Comparison of ENCODE assay signal across 9 cellular contexts in genomic region chr3:12471228-12471627, GRCh38. TPM values are rescaled to one million over a fixed set of nuclear protein-coding genes. Genes with fewer than 3 reads are reported as not detected.
A peak's percentile ranks its signal among the peaks of the same experiment; 100 is the strongest.
DNase-seq lines count a peak whose midpoint lies in the region; ATAC-seq and TF ChIP-seq lines count a peak whose summit lies in the region.
"Had no signal": no experiment of that assay in that cellular context is flagged by ENCODE, and none has a peak within 500 bp of the region (broad histone marks: within the 10 kb centered on the region; RNA-seq: fewer than 3 reads in every experiment).

No MANE protein-coding gene starts in this region.

- no peak overlapping the region for H3K4me3 ChIP-seq in CD8-positive, alpha-beta memory T cell (ENCODE audit: low read length)
- H3K4me3 ChIP-seq: GM23248 had no signal

- H3K4me1 ChIP-seq in foreskin keratinocyte, result no peaks in the 10 kb centered on the region
- H3K4me1 ChIP-seq in CD8-positive, alpha-beta memory T cell (ENCODE audit: insufficient read depth, low read length), result no peaks in the 10 kb centered on the region

- H3K27ac Mint-ChIP-seq in stimulated activated naive B cell treated with anti-CD40 and anti-IgM and Interleukin-4, amounts not matched to agents 10 μg/mL and 1 μg/mL and 100 μg/mL, for 72 hours, result peak overlapping the region; percentile 80
- no peak overlapping the region for H3K27ac Mint-ChIP-seq in CD8-positive, alpha-beta memory T cell

- peaks cover 8 to 11% of the 10 kb centered on the region in 2 donors for H3K4me1 Mint-ChIP-seq in stimulated activated naive B cell treated with anti-CD40 and anti-IgM and Interleukin-4, amounts not matched to agents 10 μg/mL and 1 μg/mL and 100 μg/mL, for 72 hours
- peaks cover 4 to 19% (median 5%) of the 10 kb centered on the region in 3 donors for H3K4me1 Mint-ChIP-seq in CD8-positive, alpha-beta memory T cell

- TF ChIP-seq CTCF in foreskin keratinocyte (conservative IDR thresholded peaks at IDR 0.05) (peak; percentile 57), GM13977 (IDR thresholded peaks at IDR 0.05; ENCODE audit: extremely low read depth, insufficient read depth, missing control alignments) (no peak)

- peak; percentile 92 for ATAC-seq in foreskin keratinocyte
- peak; percentile 82 to 94 for ATAC-seq in stimulated activated naive B cell treated with anti-CD40 and anti-IgM and Interleukin-4, amounts not matched to agents 10 μg/mL and 1 μg/mL and 100 μg/mL, for 72 hours (replicated peaks)
- no peak for ATAC-seq in HG02759 (IDR thresholded peaks at IDR 0.05; ENCODE audit: unreplicated experiment)

- POLR2A ChIA-PET in CD8-positive, alpha-beta memory T cell (lab: Charles Lee), result interaction anchor here (0.5 kb wide), 1 partner anchor 797 kb away, joined by 10 read pairs; no protein-coding TSS in a partner anchor

- no peaks in the 10 kb centered on the region for H3K36me3 Mint-ChIP-seq in stimulated activated naive B cell treated with anti-CD40 and anti-IgM and Interleukin-4, amounts not matched to agents 10 μg/mL and 1 μg/mL and 100 μg/mL, for 72 hours
- no peaks in the 10 kb centered on the region for H3K36me3 Mint-ChIP-seq in CD8-positive, alpha-beta memory T cell

- CTCF ChIA-PET in CD8-positive, alpha-beta memory T cell (lab: Charles Lee), result interaction anchor here (1.2 to 2.2 kb wide), 2 partner anchors 9 to 13 kb away, joined by 4 to 13 read pairs; partner anchors contain the start of gene TSEN2

- H3K36me3 ChIP-seq in CD8-positive, alpha-beta memory T cell (ENCODE audit: insufficient read depth, low read length), result no peaks in the 10 kb centered on the region

- no peaks in the 10 kb centered on the region for H3K9me3 Mint-ChIP-seq in stimulated activated naive B cell treated with anti-CD40 and anti-IgM and Interleukin-4, amounts not matched to agents 10 μg/mL and 1 μg/mL and 100 μg/mL, for 72 hours
- H3K9me3 Mint-ChIP-seq in CD8-positive, alpha-beta memory T cell, result no peaks in the 10 kb centered on the region

- H3K4me3 Mint-ChIP-seq in stimulated activated naive B cell treated with anti-CD40 and anti-IgM and Interleukin-4, amounts not matched to agents 10 μg/mL and 1 μg/mL and 100 μg/mL, for 72 hours, result peak overlapping the region in 1 of 2 donors; percentile 3
- no peak overlapping the region for H3K4me3 Mint-ChIP-seq in CD8-positive, alpha-beta memory T cell

- in situ Hi-C loops in GM13977 (cut with MboI; ENCODE audit: low pct_unique_long_range_greater_than_20kb, low sequenced_read_pairs, unreplicated experiment), result loop anchor here (10.0 kb wide), 1 partner anchor 336 kb away; no protein-coding TSS in a partner anchor

- no peak overlapping the region for H3K27ac ChIP-seq in foreskin keratinocyte
- no peak overlapping the region for H3K27ac ChIP-seq in CD8-positive, alpha-beta memory T cell (ENCODE audit: low read depth, low read length)
- H3K27ac ChIP-seq: GM23248 had no signal

- H3K9me3 ChIP-seq in CD8-positive, alpha-beta memory T cell (ENCODE audit: low read length), result no peaks in the 10 kb centered on the region

- no peaks in the 10 kb centered on the region for H3K27me3 ChIP-seq in foreskin keratinocyte
- H3K27me3 ChIP-seq in CD8-positive, alpha-beta memory T cell (ENCODE audit: insufficient read depth, low read length, poor library complexity, severe bottlenecking), result no peaks in the 10 kb centered on the region

- DNase-seq in NOMO-1 treated with DMSO at 0.1 percent for 48 hours (lab: John Stamatoyannopoulos, UW; ENCODE audit: unreplicated experiment) (peak; percentile 11), NOMO-1 (lab: John Stamatoyannopoulos, UW; ENCODE audit: unreplicated experiment in 2 of 2) (no peak), foreskin keratinocyte (peak; percentile 49 to 81), GM13977 (ENCODE audit: low spot score) (no peak)
- peak; percentile 14 for DNase-seq in activated CD4-positive, alpha-beta T cell treated with anti-CD3 and anti-CD28 coated beads for 1 hour
- peak; percentile 36 for DNase-seq in stimulated activated naive B cell treated with anti-CD40 and anti-IgM and Interleukin-4, amounts not matched to agents 10 μg/mL and 1 μg/mL and 100 μg/mL, for 72 hours
- no peak for DNase-seq in CD8-positive, alpha-beta memory T cell
- DNase-seq: GM23248 had no signal

- peaks cover 8 to 38% of the 10 kb centered on the region in 2 donors for H3K27me3 Mint-ChIP-seq in stimulated activated naive B cell treated with anti-CD40 and anti-IgM and Interleukin-4, amounts not matched to agents 10 μg/mL and 1 μg/mL and 100 μg/mL, for 72 hours
- H3K27me3 Mint-ChIP-seq in CD8-positive, alpha-beta memory T cell, result peaks cover 0 to 9% of the 10 kb centered on the region in 2 donors

RNA-seq across cellular contexts. Expression of gene TSEN2, which starts 13.1 kb away (rescaled TPM):
- 17.8 and 20.1 TPM in 2 replicates for total RNA-seq in foreskin keratinocyte
- polyA plus RNA-seq in foreskin keratinocyte, result 13.3 and 15.6 TPM in 2 replicates
- total RNA-seq in CD8-positive, alpha-beta memory T cell, result 10 to 100 TPM; 29.8 to 30.3 TPM
- polyA plus RNA-seq in CD8-positive, alpha-beta memory T cell, result 13.1 TPM

Comparison
In these comparisons a context has a peak if more than half of its experiments do, and no peak if none do; other contexts are left out.
1. DNase-seq: peak in NOMO-1 treated with DMSO at 0.1 percent for 48 hours (single experiment), activated CD4-positive, alpha-beta T cell treated with anti-CD3 and anti-CD28 coated beads for 1 hour (single experiment), foreskin keratinocyte (2 of 2) and stimulated activated naive B cell treated with anti-CD40 and anti-IgM and Interleukin-4, amounts not matched to agents 10 μg/mL and 1 μg/mL and 100 μg/mL, for 72 hours (single experiment); none in NOMO-1 (0 of 2), GM13977 (single experiment) and CD8-positive, alpha-beta memory T cell (0 of 5).